In genomic region chr1:228993106-228993505, GRCh38 we compare ENCODE assay signal across 16 cellular contexts.
DNase-seq lines count a peak whose midpoint lies in the region; TF ChIP-seq lines count a peak whose summit lies in the region.
"Had no signal": no experiment of that assay in that cellular context is flagged by ENCODE, and none has a peak within 500 bp of the region (broad histone marks: within the 10 kb centered on the region; RNA-seq: fewer than 3 reads in every experiment).

No MANE protein-coding gene starts in this region.

- no peaks in the 10 kb centered on the region for H3K79me2 ChIP-seq in Karpas-422 (ENCODE audit: low read length)
- no peaks in the 10 kb centered on the region for H3K79me2 ChIP-seq in neural progenitor cell (ENCODE audit: low read depth)

- TF ChIP-seq CTCF in neural progenitor cell (IDR thresholded peaks at IDR 0.05) = no peak

- peaks cover 24% of the 10 kb centered on the region for H3K4me1 Mint-ChIP-seq in neural progenitor cell

- no peaks in the 10 kb centered on the region for H4K20me1 ChIP-seq in Karpas-422 (ENCODE audit: insufficient read depth, low read depth, low read length)
- no peaks in the 10 kb centered on the region for H4K20me1 ChIP-seq in neural progenitor cell (ENCODE audit: low read depth)
- H4K20me1 ChIP-seq: BLaER1 treated with 17β-estradiol and CSF1 and Interleukin-3, amounts not matched to agents 10 nM and 100 nM had no signal

- H3K4me3 Mint-ChIP-seq in neural progenitor cell = no peak overlapping the region
- H3K4me3 Mint-ChIP-seq: B cell; CD8-positive, alpha-beta memory T cell had no signal

- H3K9me3 ChIP-seq in Karpas-422 (ENCODE audit: low read length) (no peaks in the 10 kb centered on the region), neural progenitor cell (ENCODE audit: low read depth) (no peaks in the 10 kb centered on the region)
- H3K9me3 ChIP-seq: BLaER1 treated with 17β-estradiol and CSF1 and Interleukin-3, amounts not matched to agents 10 nM and 100 nM had no signal

- H3F3A ChIP-seq in neural progenitor cell (ENCODE audit: low read depth) = no peaks in the 10 kb centered on the region

- no peaks in the 10 kb centered on the region for H3K36me3 ChIP-seq in Karpas-422 (ENCODE audit: insufficient read depth, low read length)
- no peaks in the 10 kb centered on the region for H3K36me3 ChIP-seq in neural progenitor cell
- H3K36me3 ChIP-seq: BLaER1 treated with 17β-estradiol and CSF1 and Interleukin-3, amounts not matched to agents 10 nM and 100 nM had no signal

- no peak overlapping the region for H2AFZ ChIP-seq in Karpas-422 (ENCODE audit: low read length)
- no peak overlapping the region for H2AFZ ChIP-seq in neural progenitor cell (replicated peaks)

- H3K4me1 ChIP-seq in Karpas-422 (ENCODE audit: low read length) (no peaks in the 10 kb centered on the region), neural progenitor cell (peaks cover 20% of the 10 kb centered on the region)

- no peaks in the 10 kb centered on the region for H3K36me3 Mint-ChIP-seq in neural progenitor cell
- H3K36me3 Mint-ChIP-seq: CD8-positive, alpha-beta memory T cell had no signal

- DNase-seq in RPMI7951 (ENCODE audit: low read depth) (peak; percentile 1), globus pallidus (ENCODE audit: low spot score) (peak; percentile 69), putamen (ENCODE audit: low spot score) (peak; percentile 43), Karpas-422 (no peak), neural progenitor cell (ENCODE audit: low spot score) (no peak), T-helper 9 cell (no peak)
- DNase-seq: CD8-positive, alpha-beta memory T cell; COR-L47; DMS 273 treated with DMSO at 0.1 percent for 48 hours; DMS53; DND-41; EL; HCEC 1CT had no signal

- no peaks in the 10 kb centered on the region for H3K9me3 Mint-ChIP-seq in neural progenitor cell
- H3K9me3 Mint-ChIP-seq: CD8-positive, alpha-beta memory T cell had no signal

- no peak overlapping the region for H3K27ac Mint-ChIP-seq in neural progenitor cell
- H3K27ac Mint-ChIP-seq: B cell; CD8-positive, alpha-beta memory T cell had no signal

- no peak overlapping the region for H3K9ac ChIP-seq in Karpas-422 (ENCODE audit: low read length)
- no peak overlapping the region for H3K9ac ChIP-seq in neural progenitor cell
- H3K9ac ChIP-seq: BLaER1 treated with 17β-estradiol and CSF1 and Interleukin-3, amounts not matched to agents 10 nM and 100 nM had no signal

- H3K27ac ChIP-seq in Karpas-422 (ENCODE audit: low read length) (no peak overlapping the region), neural progenitor cell (no peak overlapping the region)
- H3K27ac ChIP-seq: BLaER1 treated with 17β-estradiol and CSF1 and Interleukin-3, amounts not matched to agents 10 nM and 100 nM had no signal

- no peaks in the 10 kb centered on the region for H3K27me3 ChIP-seq in Karpas-422 (ENCODE audit: low read length)
- no peaks in the 10 kb centered on the region for H3K27me3 ChIP-seq in neural progenitor cell
- H3K27me3 ChIP-seq: BLaER1 treated with 17β-estradiol and CSF1 and Interleukin-3, amounts not matched to agents 10 nM and 100 nM had no signal

- H3K9me2 ChIP-seq in Karpas-422 (replicated peaks; ENCODE audit: insufficient read depth, low read length) = no peaks in the 10 kb centered on the region

- H3K27me3 Mint-ChIP-seq in neural progenitor cell (ENCODE audit: insufficient read depth, low read depth) = peaks cover 7% of the 10 kb centered on the region

- no peak overlapping the region for H3K4me2 ChIP-seq in Karpas-422 (ENCODE audit: low read depth, low read length, poor library complexity, severe bottlenecking)
- H3K4me2 ChIP-seq in neural progenitor cell = no peak overlapping the region

- H3K4me3 ChIP-seq in Karpas-422 (ENCODE audit: low read length) (no peak overlapping the region), neural progenitor cell (no peak overlapping the region)
- H3K4me3 ChIP-seq: BLaER1 treated with 17β-estradiol and CSF1 and Interleukin-3, amounts not matched to agents 10 nM and 100 nM; GM12878 had no signal

Comparison
In these comparisons a context has a peak if more than half of its experiments do, and no peak if none do; other contexts are left out.
1. DNase-seq: peak in RPMI7951 (single experiment), globus pallidus (single experiment) and putamen (single experiment); none in Karpas-422 (single experiment), neural progenitor cell (single experiment) and T-helper 9 cell (single experiment).